10 cellular contexts compared by ENCODE assay signal in the genomic region with DNA sequence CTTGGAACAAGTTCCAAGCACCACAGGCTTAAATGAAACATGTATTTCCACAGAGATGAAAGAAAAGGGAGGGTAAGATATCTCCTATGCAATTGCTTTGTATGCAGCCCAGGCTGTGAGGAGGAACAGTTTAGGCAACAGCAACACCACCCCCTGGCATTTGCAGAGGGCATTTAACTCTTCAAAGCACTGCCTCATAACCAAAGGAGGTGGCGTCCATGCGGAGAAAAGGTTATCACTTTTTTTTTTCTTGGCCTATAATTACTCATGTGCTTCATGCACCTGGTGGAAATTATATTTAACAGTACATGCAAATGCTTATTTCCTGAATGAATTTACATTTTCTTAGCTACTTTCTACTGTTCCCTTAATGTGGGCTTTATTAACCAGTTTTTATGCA.
A peak's percentile ranks its signal among the peaks of the same experiment; 100 is the strongest.
DNase-seq lines count a peak whose midpoint lies in the region; ATAC-seq lines count a peak whose summit lies in the region.
"Had no signal": no experiment of that assay in that cellular context is flagged by ENCODE, and none has a peak within 500 bp of the region (broad histone marks: within the 10 kb centered on the region; RNA-seq: fewer than 3 reads in every experiment).

No MANE protein-coding gene starts in this region.

- ATAC-seq in GM18517 (IDR thresholded peaks at IDR 0.05; ENCODE audit: unreplicated experiment), result peak; percentile 88
- peak; percentile 78 for ATAC-seq in GM21723 (IDR thresholded peaks at IDR 0.05; ENCODE audit: unreplicated experiment)
- ATAC-seq in HG03460 (IDR thresholded peaks at IDR 0.05; ENCODE audit: unreplicated experiment), result peak; percentile 73
- ATAC-seq: natural killer cell had no signal

- DNase-seq in germinal center (ENCODE audit: low spot score) (peak; percentile 78), COR-L47 (lab: John Stamatoyannopoulos, UW) (no peak), NCI-H2107 treated with DMSO at 0.1 percent for 48 hours (lab: John Stamatoyannopoulos, UW; ENCODE audit: unreplicated experiment) (no peak), inferior parietal cortex (ENCODE audit: extremely low spot score) (no peak)
- DNase-seq in activated naive CD4-positive, alpha-beta T cell treated with Interleukin-2 at 50 U/mL for 16 hours, result no peak
- DNase-seq: natural killer cell, NCI-H524 had no signal
